In the genomic region with DNA sequence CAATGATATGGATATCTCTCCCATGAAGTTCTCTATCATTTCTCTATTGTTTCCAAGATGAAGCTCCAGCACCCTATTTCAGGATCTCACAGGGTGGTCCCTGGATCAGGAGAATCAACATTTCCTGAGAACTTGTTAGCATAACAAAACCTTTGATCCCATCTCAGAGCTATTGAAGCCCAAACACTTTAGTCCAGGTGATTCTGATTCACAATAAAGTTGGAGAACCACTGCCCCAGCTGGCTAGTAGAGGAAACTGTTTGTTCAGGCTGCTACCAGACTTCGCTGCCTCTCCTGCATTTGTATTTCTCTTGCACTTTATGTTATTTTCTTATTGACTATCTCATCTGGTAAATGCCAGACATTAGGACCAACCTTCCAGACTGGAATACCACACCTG, we compare ENCODE assay signal across 16 cellular contexts.
DNase-seq lines count a peak whose midpoint lies in the region; ATAC-seq, FAIRE-seq and TF ChIP-seq lines count a peak whose summit lies in the region.
"Had no signal": no experiment of that assay in that cellular context is flagged by ENCODE, and none has a peak within 500 bp of the region (broad histone marks: within the 10 kb centered on the region; RNA-seq: fewer than 3 reads in every experiment).

No MANE protein-coding gene starts in this region.

- H3K9me3 ChIP-seq in H1 (ENCODE audit: insufficient read depth in 2 of 2, low read depth in 1 of 2, low read length in 1 of 2), result no peaks in the 10 kb centered on the region; a peak in 1 of 4 replicates
- no peaks in the 10 kb centered on the region for H3K9me3 ChIP-seq in smooth muscle cell (replicated peaks; ENCODE audit: low read depth)
- H3K9me3 ChIP-seq: BLaER1 had no signal

- H4K8ac ChIP-seq in H1 (ENCODE audit: extremely low read depth, insufficient read depth, low read length), result no peak overlapping the region

- no peak overlapping the region for H3K4me2 ChIP-seq in H1 (ENCODE audit: insufficient read depth in 1 of 2, low read depth in 2 of 2, low read length in 2 of 2)
- no peak overlapping the region for H3K4me2 ChIP-seq in smooth muscle cell
- H3K4me2 ChIP-seq: BLaER1 had no signal

- H3K36me3 ChIP-seq in H7 (replicated peaks; ENCODE audit: control insufficient read depth, insufficient read depth, low read length) (no peaks in the 10 kb centered on the region), H1 (ENCODE audit: control insufficient read depth in 2 of 4, insufficient read depth in 4 of 4, low read length in 3 of 4) (no peaks in the 10 kb centered on the region), smooth muscle cell (ENCODE audit: low read depth) (no peaks in the 10 kb centered on the region)
- H3K36me3 ChIP-seq: BLaER1 had no signal

- no peak overlapping the region for H4K5ac ChIP-seq in H1 (ENCODE audit: insufficient read length, low read depth, low read length)

- no peak overlapping the region for H3K4me3 ChIP-seq in H7 (ENCODE audit: insufficient read depth, low read depth, low read length)
- no peak overlapping the region for H3K4me3 ChIP-seq in H1 (ENCODE audit: extremely low read depth in 1 of 4, insufficient read depth in 2 of 4, low read depth in 3 of 4, low read length in 4 of 4)
- H3K4me3 ChIP-seq in smooth muscle cell, result no peak overlapping the region
- H3K4me3 ChIP-seq: BLaER1 had no signal

- CTCF ChIA-PET in H1 (lab: Charles Lee; ENCODE audit: partially characterized antibody), result interaction anchor here (0.8 to 1.4 kb wide), 6 partner anchors 10 to 929 kb away, joined by 3 to 5 read pairs (median 3); no protein-coding TSS in a partner anchor

- no peak for ATAC-seq in GM18909 (IDR thresholded peaks at IDR 0.05; ENCODE audit: poor library complexity, unreplicated experiment)

- POLR2A ChIA-PET in H1 (lab: Charles Lee; ENCODE audit: partially characterized antibody), result no interaction called here

- H4K20me1 ChIP-seq in H1 (replicated peaks in 1 of 2; ENCODE audit: control insufficient read depth in 1 of 2, insufficient read depth in 2 of 2, low read length in 2 of 2) (no peaks in the 10 kb centered on the region), smooth muscle cell (ENCODE audit: low read depth) (no peaks in the 10 kb centered on the region)
- H4K20me1 ChIP-seq: BLaER1 had no signal

- no peaks in the 10 kb centered on the region for H3K79me1 ChIP-seq in H1 (ENCODE audit: low read depth, low read length)

- no peak overlapping the region for H3K4ac ChIP-seq in H1 (replicated peaks; ENCODE audit: insufficient read length, low read depth, low read length)

- no peak overlapping the region for H4K91ac ChIP-seq in H1 (replicated peaks; ENCODE audit: insufficient read length, low read length)

- TF ChIP-seq POLR2A in H1 (IDR thresholded peaks at IDR 0.05; ENCODE audit: control extremely low read depth in 1 of 2, low read depth in 2 of 2, low read length in 2 of 2), result no peak

- no peak overlapping the region for H2BK120ac ChIP-seq in H1 (replicated peaks; ENCODE audit: low read depth, low read length)

- peak; percentile 40 to 42; a peak in 3 of 4 replicates for TF ChIP-seq RAD21 in H1 (IDR thresholded peaks at IDR 0.05 in 1 of 2, conservative IDR thresholded peaks at IDR 0.05 in 1 of 2; ENCODE audit: low read depth in 2 of 2, low read length in 2 of 2)

- H3K23me2 ChIP-seq in H1 (ENCODE audit: low read depth, low read length), result no peaks in the 10 kb centered on the region

- H2BK15ac ChIP-seq in H1 (ENCODE audit: low read length), result no peak overlapping the region

- H3K27me3 ChIP-seq in H7 (ENCODE audit: control insufficient read depth, insufficient read depth, low read length) (no peaks in the 10 kb centered on the region), H1 (replicated peaks in 1 of 4; ENCODE audit: control insufficient read depth in 3 of 4, extremely low read depth in 1 of 4, insufficient read depth in 3 of 4, low read length in 3 of 4) (no peaks in the 10 kb centered on the region), smooth muscle cell (ENCODE audit: low read depth) (no peaks in the 10 kb centered on the region)
- H3K27me3 ChIP-seq: BLaER1 had no signal

- H3K4me1 ChIP-seq in H1 (replicated peaks in 1 of 4; ENCODE audit: control insufficient read depth in 3 of 4, insufficient read depth in 4 of 4, low read length in 3 of 4) (no peaks in the 10 kb centered on the region), smooth muscle cell (ENCODE audit: low read depth) (no peaks in the 10 kb centered on the region)
- H3K4me1 ChIP-seq: BLaER1 had no signal

- H2AFZ ChIP-seq in H1 (ENCODE audit: low read length) (no peak overlapping the region), smooth muscle cell (ENCODE audit: low read depth) (no peak overlapping the region)

- H3K56ac ChIP-seq in H1 (replicated peaks; ENCODE audit: insufficient read length, low read depth, low read length), result no peak overlapping the region

- FAIRE-seq in H1 (lab: Jason Lieb, UNC), result peak; percentile 57
- FAIRE-seq: GM12892, H54 had no signal

- 95% methylated on average over 1 of the region's 1 CpG; no CpG with 5 or more reads in 1 of the 2 experiments for WGBS in H1 (ENCODE audit: extremely low coverage in 1 of 2, insufficient coverage in 1 of 2, insufficient read length in 1 of 2, insufficient replicate concordance in 2 of 2, low coverage in 1 of 2, low lambda C conversion rate in 2 of 2, missing lambda C conversion rate in 1 of 2), 2 experiments
- 95% methylated on average over 1 of the region's 1 CpG for WGBS in smooth muscle cell (ENCODE audit: low lambda C conversion rate)

- no peak for TF ChIP-seq EP300 in H1 (IDR thresholded peaks at IDR 0.05; ENCODE audit: borderline replicate concordance in 1 of 2, low read depth in 2 of 2, low read length in 2 of 2)

- H3K27ac ChIP-seq in H1 (ENCODE audit: low read depth, low read length) (no peak overlapping the region), smooth muscle cell (ENCODE audit: low read depth) (no peak overlapping the region)
- H3K27ac ChIP-seq: BLaER1 had no signal

- H3K18ac ChIP-seq in H1 (ENCODE audit: extremely low read depth, low read length), result no peak overlapping the region

- H2BK12ac ChIP-seq in H1 (ENCODE audit: low read depth, low read length), result no peak overlapping the region

- H3K9ac ChIP-seq in H1 (replicated peaks in 1 of 4; ENCODE audit: extremely low read depth in 1 of 4, low read depth in 3 of 4, low read length in 3 of 4), result no peak overlapping the region
- H3K9ac ChIP-seq in smooth muscle cell (ENCODE audit: low read depth), result no peak overlapping the region
- H3K9ac ChIP-seq: BLaER1 had no signal

- no peaks in the 10 kb centered on the region for H3K79me2 ChIP-seq in H1 (ENCODE audit: control insufficient read depth in 1 of 2, insufficient read depth in 2 of 2, low read length in 2 of 2)
- H3K79me2 ChIP-seq in smooth muscle cell (ENCODE audit: low read depth), result no peaks in the 10 kb centered on the region

- no peak overlapping the region for H2AK5ac ChIP-seq in H1 (ENCODE audit: low read depth, low read length)

- H3K23ac ChIP-seq in H1 (ENCODE audit: insufficient read length), result no peak overlapping the region

- H3F3A ChIP-seq in smooth muscle cell (ENCODE audit: low read depth), result no peaks in the 10 kb centered on the region

- no peak overlapping the region for H2BK20ac ChIP-seq in H1 (ENCODE audit: low read length)

- no peak overlapping the region for H3K14ac ChIP-seq in H1 (ENCODE audit: insufficient read length)

- TF ChIP-seq CTCF in H1 (IDR thresholded peaks at IDR 0.05; ENCODE audit: control extremely low read depth in 1 of 3, insufficient read depth in 1 of 3, low read depth in 1 of 3, low read length in 3 of 3), result peak in 1 of 3 experiments; percentile 41; a peak in 1 of 4 replicates
- no peak for TF ChIP-seq CTCF in smooth muscle cell (IDR thresholded peaks at IDR 0.05; ENCODE audit: borderline replicate concordance, insufficient read depth, poor library complexity, severe bottlenecking)

- H2BK5ac ChIP-seq in H1 (ENCODE audit: low read depth, low read length), result no peak overlapping the region

- DNase-seq in H7 (peak; percentile 8), NCI-H69 (lab: John Stamatoyannopoulos, UW) (peak; percentile 4), H1 (ENCODE audit: low read depth in 1 of 2, low spot score in 2 of 2) (no peak), iPS-NIHi7 (ENCODE audit: extremely low spot score) (peak; percentile 16), NOMO-1 treated with dmso at 0.1 percent for 144 hours (lab: John Stamatoyannopoulos, UW; ENCODE audit: unreplicated experiment) (no peak), smooth muscle cell (lab: John Stamatoyannopoulos, UW; ENCODE audit: unreplicated experiment) (no peak), NCI-H748 treated with DMSO at 0.1 percent for 48 hours (lab: John Stamatoyannopoulos, UW) (no peak)
- DNase-seq: 8988T; CD4-positive, alpha-beta memory T cell; DMS153; DMS79; GDM1 had no signal

TF ChIP-seq in H1, 55 proteins besides CTCF, POLR2A, EP300 and RAD21:
- no peak for TF ChIP-seq RFX5 (IDR thresholded peaks at IDR 0.05; ENCODE audit: borderline replicate concordance, low read depth, low read length)
- TF ChIP-seq ASH2L (IDR thresholded peaks at IDR 0.05; ENCODE audit: low read length), result no peak
- TF ChIP-seq RNF2 (IDR thresholded peaks at IDR 0.05; ENCODE audit: borderline replicate concordance, low read depth, low read length, missing control alignments, poor library complexity, severe bottlenecking), result no peak
- no peak for TF ChIP-seq FOSL1 (IDR thresholded peaks at IDR 0.05; ENCODE audit: insufficient read depth, low read depth, low read length)
- no peak for TF ChIP-seq SIX5 (IDR thresholded peaks at IDR 0.05; ENCODE audit: low read depth, low read length)
- TF ChIP-seq CHD1 (IDR thresholded peaks at IDR 0.05; ENCODE audit: low read depth, low read length), result no peak
- no peak for TF ChIP-seq BCL11A (IDR thresholded peaks at IDR 0.05; ENCODE audit: low read depth in 2 of 2, low read length in 2 of 2)
- TF ChIP-seq JUND (IDR thresholded peaks at IDR 0.05; ENCODE audit: low read length), result no peak
- no peak for TF ChIP-seq SIN3A (conservative IDR thresholded peaks at IDR 0.05 in 1 of 2, IDR thresholded peaks at IDR 0.05 in 1 of 2; ENCODE audit: low read depth in 1 of 2, low read length in 2 of 2)
- no peak for TF ChIP-seq ATF2 (IDR thresholded peaks at IDR 0.05; ENCODE audit: low read length)
- no peak for TF ChIP-seq CHD2 (IDR thresholded peaks at IDR 0.05; ENCODE audit: low read length)
TF ChIP-seq in H1: peak in this region for 0.

Comparison
In these comparisons a context has a peak if more than half of its experiments do, and no peak if none do; other contexts are left out.
1. DNase-seq: peak in H7 (single experiment), NCI-H69 (single experiment) and iPS-NIHi7 (single experiment); none in H1 (0 of 2), NOMO-1 treated with dmso at 0.1 percent for 144 hours (single experiment), smooth muscle cell (single experiment) and NCI-H748 treated with DMSO at 0.1 percent for 48 hours (single experiment).